13 cellular contexts compared by ENCODE assay signal in the genomic region with DNA sequence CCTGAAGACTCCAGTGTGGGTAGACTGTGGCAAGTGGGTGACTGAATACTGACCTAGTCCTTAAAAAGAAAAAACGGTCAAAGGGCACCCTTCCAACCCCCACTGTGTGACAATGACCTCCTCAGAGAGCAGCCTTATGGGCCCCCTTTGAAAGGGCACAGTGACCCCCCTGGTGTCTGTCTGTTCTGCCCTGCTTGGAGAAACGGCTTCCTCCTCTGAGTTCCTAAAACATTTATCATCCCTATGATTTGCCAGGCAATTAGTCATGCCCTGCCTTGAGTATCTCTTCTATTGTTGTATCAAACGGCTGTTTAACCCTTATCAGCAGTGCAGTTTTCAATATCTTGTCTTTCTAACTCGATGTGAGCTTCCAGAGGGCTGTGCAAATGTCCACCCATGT. TPM values are rescaled to one million over a fixed set of nuclear protein-coding genes. Genes with fewer than 3 reads are reported as not detected.
A peak's percentile ranks its signal among the peaks of the same experiment; 100 is the strongest.
DNase-seq lines count a peak whose midpoint lies in the region; ATAC-seq and TF ChIP-seq lines count a peak whose summit lies in the region.
"Had no signal": no experiment of that assay in that cellular context is flagged by ENCODE, and none has a peak within 500 bp of the region (broad histone marks: within the 10 kb centered on the region; RNA-seq: fewer than 3 reads in every experiment).

No MANE protein-coding gene starts in this region.

- H3K79me2 ChIP-seq in mammary epithelial cell (ENCODE audit: insufficient read depth, low read length): no peaks in the 10 kb centered on the region

- H3K4me1 Mint-ChIP-seq in activated T-cell treated with anti-CD3 and anti-CD28 coated beads, Interleukin-2, amount 50 U/mL, for 24 hours (ENCODE audit: low read depth): peaks cover 18% of the 10 kb centered on the region
- H3K4me1 Mint-ChIP-seq in naive thymus-derived CD8-positive, alpha-beta T cell: peaks cover 14 to 66% (median 43%) of the 10 kb centered on the region in 4 donors

- POLR2A ChIA-PET in naive thymus-derived CD8-positive, alpha-beta T cell (lab: Charles Lee): no interaction called here

- no peak overlapping the region for H3K27ac Mint-ChIP-seq in activated T-cell treated with anti-CD3 and anti-CD28 coated beads, Interleukin-2, amount 50 U/mL, for 24 hours
- H3K27ac Mint-ChIP-seq in naive thymus-derived CD8-positive, alpha-beta T cell: peak overlapping the region in 3 of 10 donors; percentile 43 to 60 (median 55)
- H3K27ac Mint-ChIP-seq: progenitor cell of endocrine pancreas had no signal

- H3K27me3 ChIP-seq in MG63: no peaks in the 10 kb centered on the region
- H3K27me3 ChIP-seq in mammary epithelial cell (ENCODE audit: insufficient read depth, low read length): no peaks in the 10 kb centered on the region

- H3K9me3 ChIP-seq in MG63 (no peaks in the 10 kb centered on the region), mammary epithelial cell (replicated peaks; ENCODE audit: insufficient read depth, low read length) (no peaks in the 10 kb centered on the region)

- H3K27ac ChIP-seq in mammary epithelial cell (ENCODE audit: insufficient read depth, low read depth, low read length): no peak overlapping the region

- in situ Hi-C loops in mammary epithelial cell (cut with MboI; ENCODE audit: low sequenced_read_pairs in 2 of 2) (loop anchor here in 1 of 2 donors (25.0 kb wide), 1 partner anchor 368 kb away; no protein-coding TSS in a partner anchor), G401 (cut with HindIII; ENCODE audit: low sequenced_read_pairs) (no loop called here)

- BruUV-seq in mammary epithelial cell (replicated peaks; lab: Mats Ljungman, UMichigan): no TSS peak

- H3K4me1 ChIP-seq in mammary epithelial cell (ENCODE audit: insufficient read depth, low read length): peaks cover 31% of the 10 kb centered on the region

- 7% methylated on average over 4 of the region's 4 CpGs for WGBS in mammary epithelial cell (ENCODE audit: low coverage, missing lambda C conversion rate)

- dilution Hi-C loops in mammary epithelial cell (cut with HindIII; ENCODE audit: low sequenced_read_pairs): no loop called here

- TF ChIP-seq CTCF in AG10803 (conservative IDR thresholded peaks at IDR 0.05; ENCODE audit: low read length) (no peak), mammary epithelial cell (conservative IDR thresholded peaks at IDR 0.05 in 1 of 2, IDR thresholded peaks at IDR 0.05 in 1 of 2; ENCODE audit: extremely low read depth in 1 of 2, insufficient read depth in 1 of 2, low read depth in 1 of 2, low read length in 2 of 2) (no peak)

- no peak for ATAC-seq in naive thymus-derived CD8-positive, alpha-beta T cell
- ATAC-seq in GM18868 (IDR thresholded peaks at IDR 0.05; ENCODE audit: unreplicated experiment): no peak

- peak overlapping the region; percentile 19 for H2AFZ ChIP-seq in mammary epithelial cell (ENCODE audit: low read depth, low read length)

- intact Hi-C loops in mammary epithelial cell (cut with micrococcal nuclease): no loop called here

- CTCF ChIA-PET in mammary epithelial cell (lab: Charles Lee; ENCODE audit: low non-redundant PET): no interaction called here

- no peaks in the 10 kb centered on the region for H3K36me3 ChIP-seq in MG63
- H3K36me3 ChIP-seq in mammary epithelial cell (ENCODE audit: insufficient read depth, low read length): no peaks in the 10 kb centered on the region

- peak; percentile 45 for DNase-seq in AG10803 (ENCODE audit: low read depth)
- DNase-seq in MG63: peak; percentile 59
- peak; percentile 55 for DNase-seq in mammary epithelial cell
- peak; percentile 80 for DNase-seq in kidney tubule cell (ENCODE audit: low spot score)
- DNase-seq in G401 (ENCODE audit: low spot score): no peak
- DNase-seq in activated T-cell treated with anti-CD3 and anti-CD28 coated beads, Interleukin-2, amount 50 U/mL, for 24 hours: no peak
- no peak for DNase-seq in naive thymus-derived CD8-positive, alpha-beta T cell
- DNase-seq: activated naive CD4-positive, alpha-beta T cell; cerebellar nuclear complex; NCI-H1048; NCI-H446 treated with DMSO at 0.1 percent for 48 hours had no signal

- H3K4me3 ChIP-seq in AG10803 (ENCODE audit: low read length) (no peak overlapping the region), MG63 (no peak overlapping the region), mammary epithelial cell (replicated peaks in 1 of 3; ENCODE audit: insufficient read depth in 1 of 3, low read depth in 2 of 3, low read length in 3 of 3) (no peak overlapping the region)

- H3K36me3 Mint-ChIP-seq in activated T-cell treated with anti-CD3 and anti-CD28 coated beads, Interleukin-2, amount 50 U/mL, for 24 hours (ENCODE audit: low read depth): no peaks in the 10 kb centered on the region
- no peaks in the 10 kb centered on the region for H3K36me3 Mint-ChIP-seq in naive thymus-derived CD8-positive, alpha-beta T cell

- no peaks in the 10 kb centered on the region for H3K27me3 Mint-ChIP-seq in activated T-cell treated with anti-CD3 and anti-CD28 coated beads, Interleukin-2, amount 50 U/mL, for 24 hours
- peaks cover 0 to 1% (median 0%) of the 10 kb centered on the region in 5 donors for H3K27me3 Mint-ChIP-seq in naive thymus-derived CD8-positive, alpha-beta T cell

- no peak overlapping the region for H3K4me3 Mint-ChIP-seq in activated T-cell treated with anti-CD3 and anti-CD28 coated beads, Interleukin-2, amount 50 U/mL, for 24 hours
- H3K4me3 Mint-ChIP-seq in naive thymus-derived CD8-positive, alpha-beta T cell: no peak overlapping the region

- H3K9ac ChIP-seq in mammary epithelial cell (ENCODE audit: insufficient read depth, low read length): no peak overlapping the region

- H3K9me3 Mint-ChIP-seq in activated T-cell treated with anti-CD3 and anti-CD28 coated beads, Interleukin-2, amount 50 U/mL, for 24 hours: no peaks in the 10 kb centered on the region
- no peaks in the 10 kb centered on the region for H3K9me3 Mint-ChIP-seq in naive thymus-derived CD8-positive, alpha-beta T cell

- peak overlapping the region; percentile 4 for H3K4me2 ChIP-seq in mammary epithelial cell (ENCODE audit: insufficient read depth, low read depth, low read length)

- no peaks in the 10 kb centered on the region for H4K20me1 ChIP-seq in mammary epithelial cell (ENCODE audit: insufficient read depth, low read length)

RNA-seq across cellular contexts. Expression of gene STX16, which starts 21.0 kb away (rescaled TPM):
- total RNA-seq in MG63 (2014; rRNA removed; shearing (Covaris generic); ENCODE audit: low replicate concordance): 30.4 and 45.4 TPM in 2 replicates
- total RNA-seq in mammary epithelial cell: 10 to 100 TPM; 34.7 to 71.7 TPM
- 29.5 TPM for polyA plus RNA-seq in mammary epithelial cell
- 34.2 TPM for polyA minus RNA-seq in mammary epithelial cell
- 25.5 and 32.3 TPM in 2 replicates for total RNA-seq in G401 (2014; rRNA removed; shearing (Covaris generic))
- total RNA-seq in naive thymus-derived CD8-positive, alpha-beta T cell: 100 to 1,000 TPM; 183 to 205 TPM
- 10 to 100 TPM; 23.2 to 35.9 (median 30.4) TPM for polyA plus RNA-seq in naive thymus-derived CD8-positive, alpha-beta T cell

Comparison
In these comparisons a context has a peak if more than half of its experiments do, and no peak if none do; other contexts are left out.
1. DNase-seq: peak in AG10803 (single experiment), MG63 (single experiment), mammary epithelial cell (single experiment) and kidney tubule cell (single experiment); none in G401 (single experiment), activated T-cell treated with anti-CD3 and anti-CD28 coated beads, Interleukin-2, amount 50 U/mL, for 24 hours (single experiment) and naive thymus-derived CD8-positive, alpha-beta T cell (0 of 10).